Comparison of ENCODE assay signal across 8 cellular contexts in genomic region chr16:67248401-67249177, GRCh38. TPM values are rescaled to one million over a fixed set of nuclear protein-coding genes. Genes with fewer than 3 reads are reported as not detected.
A peak's percentile ranks its signal among the peaks of the same experiment; 100 is the strongest.
DNase-seq lines count a peak whose midpoint lies in the region; ATAC-seq and TF ChIP-seq lines count a peak whose summit lies in the region.

Gene SLC9A5 (plus strand): TSS chr16:67248979. CDS start chr16:67249015, 36 bp downstream.

- H3K27me3 ChIP-seq in GM23338 (ENCODE audit: insufficient read depth) = peaks cover 34% of the 10 kb centered on the region
- H3K27me3 ChIP-seq in cardiac muscle cell = peaks cover 14% of the 10 kb centered on the region

- TF ChIP-seq CTCF in GM23338 (conservative IDR thresholded peaks at IDR 0.05; ENCODE audit: low read depth in 2 of 2) = no peak
- no peak for TF ChIP-seq CTCF in cardiac muscle cell (IDR thresholded peaks at IDR 0.05; ENCODE audit: low read depth, low read length)

- no peaks in the 10 kb centered on the region for H3K9me3 Mint-ChIP-seq in GM23338
- H3K9me3 Mint-ChIP-seq in activated T-cell treated with anti-CD3 and anti-CD28 coated beads, Interleukin-2, amount 50 U/mL, for 24 hours = no peaks in the 10 kb centered on the region

- no peaks in the 10 kb centered on the region for H3K9me2 ChIP-seq in GM23338 (ENCODE audit: insufficient read depth)

- H3K27me3 Mint-ChIP-seq in GM23338 (ENCODE audit: insufficient read depth, low read depth, poor library complexity) = peaks cover 28% of the 10 kb centered on the region
- peaks cover 12% of the 10 kb centered on the region for H3K27me3 Mint-ChIP-seq in activated T-cell treated with anti-CD3 and anti-CD28 coated beads, Interleukin-2, amount 50 U/mL, for 24 hours

- DNase-seq in CD1c-positive myeloid dendritic cell (ENCODE audit: extremely low spot score) (peak; percentile 28), GM23338 (ENCODE audit: low spot score) (peak; percentile 65), cardiac muscle cell (ENCODE audit: low read depth in 1 of 2, low spot score in 1 of 2) (peak in 1 of 2 donors; percentile 58), retina (peak; percentile 65), pons (ENCODE audit: low spot score) (no peak)
- peak; percentile 69 for DNase-seq in activated T-cell treated with anti-CD3 and anti-CD28 coated beads, Interleukin-2, amount 50 U/mL, for 24 hours

- no peaks in the 10 kb centered on the region; the same call in none of the 2 replicates for H4K20me1 ChIP-seq in GM23338 (replicated peaks; ENCODE audit: insufficient read depth)

- peak within 1 kb of the TSS; percentile 97; the same call in 1 of the 2 replicates for H3K27ac Mint-ChIP-seq in GM23338
- peak within 1 kb of the TSS; percentile 85 for H3K27ac Mint-ChIP-seq in activated T-cell treated with anti-CD3 and anti-CD28 coated beads, Interleukin-2, amount 50 U/mL, for 24 hours

- H3F3A ChIP-seq in GM23338 (replicated peaks; ENCODE audit: low read depth) = peaks cover 18% of the 10 kb centered on the region

- peak within 1 kb of the TSS; percentile 97; the same call in 1 of the 2 replicates for H2AFZ ChIP-seq in GM23338

- H3K4me1 Mint-ChIP-seq in GM23338 = peaks cover 39% of the 10 kb centered on the region
- peaks cover 49% of the 10 kb centered on the region for H3K4me1 Mint-ChIP-seq in activated T-cell treated with anti-CD3 and anti-CD28 coated beads, Interleukin-2, amount 50 U/mL, for 24 hours (ENCODE audit: low read depth)

- H3K4me3 ChIP-seq in GM23338 (peak within 1 kb of the TSS; percentile 89), cardiac muscle cell (peak within 1 kb of the TSS; percentile 58)

- H3K9me3 ChIP-seq in cardiac muscle cell (ENCODE audit: low read depth) = no peaks in the 10 kb centered on the region

- H3K36me3 ChIP-seq in GM23338 (ENCODE audit: insufficient read depth) = no peaks in the 10 kb centered on the region; the same call in 1 of the 2 replicates
- H3K36me3 ChIP-seq in cardiac muscle cell = no peaks in the 10 kb centered on the region

- peaks cover 5% of the 10 kb centered on the region; the same call in 2 of the 3 replicates for H3K36me3 Mint-ChIP-seq in GM23338 (ENCODE audit: low read depth)
- peaks cover 14% of the 10 kb centered on the region for H3K36me3 Mint-ChIP-seq in activated T-cell treated with anti-CD3 and anti-CD28 coated beads, Interleukin-2, amount 50 U/mL, for 24 hours (ENCODE audit: low read depth)

- no peak within 1 kb of the TSS for H3K27ac ChIP-seq in GM23338 (ENCODE audit: low read depth)
- no peak within 1 kb of the TSS for H3K27ac ChIP-seq in cardiac muscle cell

- peak; percentile 1 for ATAC-seq in GM23338
- ATAC-seq in GM19023 (IDR thresholded peaks at IDR 0.05; ENCODE audit: unreplicated experiment) = no peak
- no peak for ATAC-seq in GM21447 (IDR thresholded peaks at IDR 0.05; ENCODE audit: unreplicated experiment)

- peak within 1 kb of the TSS; percentile 94 for H3K4me2 ChIP-seq in GM23338

- H3K79me2 ChIP-seq in GM23338 (replicated peaks; ENCODE audit: insufficient read depth) = peaks cover 21% of the 10 kb centered on the region

- H3K4me1 ChIP-seq in GM23338 (ENCODE audit: insufficient read depth) (peaks cover 23% of the 10 kb centered on the region), cardiac muscle cell (ENCODE audit: low read depth) (peaks cover 5% of the 10 kb centered on the region)

- H3K4me3 Mint-ChIP-seq in GM23338 = peak within 1 kb of the TSS; percentile 90
- H3K4me3 Mint-ChIP-seq in activated T-cell treated with anti-CD3 and anti-CD28 coated beads, Interleukin-2, amount 50 U/mL, for 24 hours = peak within 1 kb of the TSS; percentile 93

TF ChIP-seq in GM23338, 12 proteins besides CTCF, POLR2A, EP300 and RAD21:
- TF ChIP-seq EZH2 (IDR thresholded peaks at IDR 0.05; ENCODE audit: low read depth, unreplicated experiment) (no peak), CREB1 (CRISPR knock-in tag; IDR thresholded peaks at IDR 0.05; ENCODE audit: low read depth) (peak; percentile 74), NANOG (IDR thresholded peaks at IDR 0.05; ENCODE audit: borderline replicate concordance) (no peak), POLR2AphosphoS5 (IDR thresholded peaks at IDR 0.05; ENCODE audit: low read depth) (peak; percentile 31; the same call in 1 of the 2 replicates), JUNB (IDR thresholded peaks at IDR 0.05; ENCODE audit: unreplicated experiment) (no peak)
- TF ChIP-seq, protein P1, sequence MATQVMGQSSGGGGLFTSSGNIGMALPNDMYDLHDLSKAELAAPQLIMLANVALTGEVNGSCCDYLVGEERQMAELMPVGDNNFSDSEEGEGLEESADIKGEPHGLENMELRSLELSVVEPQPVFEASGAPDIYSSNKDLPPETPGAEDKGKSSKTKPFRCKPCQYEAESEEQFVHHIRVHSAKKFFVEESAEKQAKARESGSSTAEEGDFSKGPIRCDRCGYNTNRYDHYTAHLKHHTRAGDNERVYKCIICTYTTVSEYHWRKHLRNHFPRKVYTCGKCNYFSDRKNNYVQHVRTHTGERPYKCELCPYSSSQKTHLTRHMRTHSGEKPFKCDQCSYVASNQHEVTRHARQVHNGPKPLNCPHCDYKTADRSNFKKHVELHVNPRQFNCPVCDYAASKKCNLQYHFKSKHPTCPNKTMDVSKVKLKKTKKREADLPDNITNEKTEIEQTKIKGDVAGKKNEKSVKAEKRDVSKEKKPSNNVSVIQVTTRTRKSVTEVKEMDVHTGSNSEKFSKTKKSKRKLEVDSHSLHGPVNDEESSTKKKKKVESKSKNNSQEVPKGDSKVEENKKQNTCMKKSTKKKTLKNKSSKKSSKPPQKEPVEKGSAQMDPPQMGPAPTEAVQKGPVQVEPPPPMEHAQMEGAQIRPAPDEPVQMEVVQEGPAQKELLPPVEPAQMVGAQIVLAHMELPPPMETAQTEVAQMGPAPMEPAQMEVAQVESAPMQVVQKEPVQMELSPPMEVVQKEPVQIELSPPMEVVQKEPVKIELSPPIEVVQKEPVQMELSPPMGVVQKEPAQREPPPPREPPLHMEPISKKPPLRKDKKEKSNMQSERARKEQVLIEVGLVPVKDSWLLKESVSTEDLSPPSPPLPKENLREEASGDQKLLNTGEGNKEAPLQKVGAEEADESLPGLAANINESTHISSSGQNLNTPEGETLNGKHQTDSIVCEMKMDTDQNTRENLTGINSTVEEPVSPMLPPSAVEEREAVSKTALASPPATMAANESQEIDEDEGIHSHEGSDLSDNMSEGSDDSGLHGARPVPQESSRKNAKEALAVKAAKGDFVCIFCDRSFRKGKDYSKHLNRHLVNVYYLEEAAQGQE (IDR thresholded peaks at IDR 0.05; ENCODE audit: unreplicated experiment) = no peak
TF ChIP-seq in GM23338: peak in this region for 2.

RNA-seq across cellular contexts. Expression of gene SLC9A5, which starts in this region (rescaled TPM):
- total RNA-seq in GM23338 (2014; rRNA removed; shearing (Covaris generic)) = 5.4 and 6.4 TPM in 2 replicates
- polyA plus RNA-seq in GM23338 (2016; fragmentation: Nextera tagmentation; extraction: Ambion mirVana) = 3.4 and 4.5 TPM in 2 replicates
- 1.6 and 4.6 TPM in 2 replicates for total RNA-seq in cardiac muscle cell
- 4.5 and 8.4 TPM in 2 replicates for polyA plus RNA-seq in cardiac muscle cell
